Comparison of ENCODE assay signal across 26 cellular contexts in the genomic region with DNA sequence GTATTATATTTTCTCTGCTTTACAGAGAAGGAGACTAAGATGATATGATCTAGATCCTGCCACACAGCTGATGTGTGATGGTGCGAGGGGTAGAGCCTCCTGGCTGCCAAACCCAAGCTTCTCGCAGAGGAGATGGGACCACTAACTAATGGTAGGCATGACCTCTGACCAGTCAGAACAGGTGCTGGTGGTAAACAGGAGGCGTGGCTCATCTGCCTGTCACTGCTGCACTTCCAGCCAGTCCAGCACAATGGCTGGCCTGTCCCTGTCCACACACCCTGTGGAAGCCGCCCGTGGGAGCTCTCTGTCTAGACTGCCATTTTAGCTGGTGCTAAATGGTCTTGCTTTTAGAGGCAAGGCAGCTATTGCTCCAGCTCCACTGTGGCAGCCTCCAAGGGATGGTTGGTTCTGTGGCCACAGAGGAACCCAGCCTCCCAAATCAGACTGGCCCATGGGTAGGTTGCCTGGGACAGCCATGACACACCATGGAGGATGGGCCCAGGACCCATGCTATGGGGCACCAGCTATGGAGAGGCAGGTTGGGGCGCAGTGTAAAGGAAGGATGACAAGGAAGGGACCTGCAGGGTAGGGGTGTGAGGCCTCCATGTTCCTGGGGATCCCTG.
DNase-seq lines count a peak whose midpoint lies in the region; ATAC-seq, FAIRE-seq and TF ChIP-seq lines count a peak whose summit lies in the region.
"Had no signal": no experiment of that assay in that cellular context is flagged by ENCODE, and none has a peak within 500 bp of the region (broad histone marks: within the 10 kb centered on the region; RNA-seq: fewer than 3 reads in every experiment).

No MANE protein-coding gene starts in this region.

- H3K23ac ChIP-seq in mesenchymal stem cell (ENCODE audit: low read length in 2 of 2), result no peak overlapping the region

- peaks cover 26% of the 10 kb centered on the region for H3K79me1 ChIP-seq in mesenchymal stem cell (replicated peaks; ENCODE audit: low read length, poor library complexity, severe bottlenecking)

- H3K27me3 ChIP-seq in mesenchymal stem cell (ENCODE audit: control insufficient read depth in 1 of 2, insufficient read depth in 1 of 2, low read length in 2 of 2) (peaks cover 0 to 3% of the 10 kb centered on the region in 2 experiments), upper lobe of right lung (no peaks in the 10 kb centered on the region)
- H3K27me3 ChIP-seq: adrenal gland, breast epithelium, heart right ventricle, MG63, testis had no signal

- H3K4me2 ChIP-seq in mesenchymal stem cell (ENCODE audit: low read length, poor library complexity, severe bottlenecking), result no peak overlapping the region

- H3K4me3 ChIP-seq in mesenchymal stem cell (ENCODE audit: insufficient read depth in 1 of 2, low read depth in 1 of 2, low read length in 2 of 2), result no peak overlapping the region
- H3K4me3 ChIP-seq in upper lobe of right lung, result no peak overlapping the region
- H3K4me3 ChIP-seq: adrenal gland, breast epithelium, heart right ventricle, MG63, testis had no signal

- H3K4me3 Mint-ChIP-seq in activated T-helper 1 cell treated with anti-CD3 and anti-CD28 coated beads, Interleukin-12 subunit alpha, Interleukin-12 subunit beta, Interleukin-2, Interleukin-4 antibody, amounts not matched to agents 30 ng/mL and 10 ng/mL and 1 ng/mL, durations not matched to agents 14 hours and 24 hours and 36 hours, result no peak overlapping the region
- H3K4me3 Mint-ChIP-seq: CD8-positive, alpha-beta T cell; dendritic cell treated with granulocyte-macrophage colony-stimulating factor and Interleukin-4, amounts not matched to agents 40 ng/mL and 50 ng/mL, for 4 days had no signal

- peaks cover 58% of the 10 kb centered on the region for H3K4me1 ChIP-seq in mesenchymal stem cell (ENCODE audit: control insufficient read depth, insufficient read depth, low read depth, low read length)
- peaks cover 41% of the 10 kb centered on the region for H3K4me1 ChIP-seq in upper lobe of right lung

- FAIRE-seq in frontal cortex (lab: Jason Lieb, UNC), result no peak
- FAIRE-seq: GM12892 had no signal

- ATAC-seq in activated naive CD4-positive, alpha-beta T cell treated with anti-CD3 and anti-CD28 coated beads, Interleukin-2, amount 50 U/mL, for 72 hours, result no peak
- ATAC-seq in upper lobe of right lung, result no peak
- ATAC-seq: CD8-positive, alpha-beta T cell; heart right ventricle; left ventricle myocardium superior; PC-3; T-cell had no signal

- peak overlapping the region; percentile 75 to 84 for H3K27ac Mint-ChIP-seq in activated naive CD4-positive, alpha-beta T cell treated with anti-CD3 and anti-CD28 coated beads, Interleukin-2, amount 50 U/mL, for 72 hours
- peak overlapping the region; percentile 97 for H3K27ac Mint-ChIP-seq in activated T-helper 1 cell treated with anti-CD3 and anti-CD28 coated beads, Interleukin-12 subunit alpha, Interleukin-12 subunit beta, Interleukin-2, Interleukin-4 antibody, amounts not matched to agents 30 ng/mL and 10 ng/mL and 1 ng/mL, durations not matched to agents 14 hours and 24 hours and 36 hours
- H3K27ac Mint-ChIP-seq: dendritic cell treated with granulocyte-macrophage colony-stimulating factor and Interleukin-4, amounts not matched to agents 40 ng/mL and 50 ng/mL, for 4 days had no signal

- H3K36me3 ChIP-seq in mesenchymal stem cell (ENCODE audit: control insufficient read depth in 1 of 2, insufficient read depth in 2 of 2, low read depth in 1 of 2, low read length in 2 of 2) (peaks cover 0 to 2% of the 10 kb centered on the region in 2 experiments), upper lobe of right lung (no peaks in the 10 kb centered on the region)
- H3K36me3 ChIP-seq: adrenal gland, breast epithelium, heart right ventricle, MG63 had no signal

- H2AFZ ChIP-seq in mesenchymal stem cell (ENCODE audit: low read depth, low read length), result no peak overlapping the region

- in situ Hi-C loops in KBM-7 (cut with MboI; ENCODE audit: low pct_unique_long_range_greater_than_20kb, low sequenced_read_pairs), result no loop called here

- H2BK5ac ChIP-seq in mesenchymal stem cell (ENCODE audit: low read depth, low read length, poor library complexity, severe bottlenecking), result no peak overlapping the region

- H3K36me3 Mint-ChIP-seq in activated naive CD4-positive, alpha-beta T cell treated with anti-CD3 and anti-CD28 coated beads, Interleukin-2, amount 50 U/mL, for 72 hours, result peaks cover 0 to 6% of the 10 kb centered on the region in 2 donors
- H3K36me3 Mint-ChIP-seq in activated T-helper 1 cell treated with anti-CD3 and anti-CD28 coated beads, Interleukin-12 subunit alpha, Interleukin-12 subunit beta, Interleukin-2, Interleukin-4 antibody, amounts not matched to agents 30 ng/mL and 10 ng/mL and 1 ng/mL, durations not matched to agents 14 hours and 24 hours and 36 hours (ENCODE audit: low read depth), result peaks cover 15% of the 10 kb centered on the region
- H3K36me3 Mint-ChIP-seq: CD8-positive, alpha-beta T cell; T-cell had no signal

- H3K27ac ChIP-seq in mesenchymal stem cell (ENCODE audit: low read length, poor library complexity, severe bottlenecking) (no peak overlapping the region), upper lobe of right lung (no peak overlapping the region)
- H3K27ac ChIP-seq: adrenal gland, breast epithelium, heart right ventricle, HL-60, testis, VCaP had no signal

- H2BK15ac ChIP-seq in mesenchymal stem cell (ENCODE audit: low read depth, poor library complexity, severe bottlenecking), result no peak overlapping the region

- no peak overlapping the region for H2AK5ac ChIP-seq in mesenchymal stem cell (ENCODE audit: low read length, severe bottlenecking)

- no peak overlapping the region for H4K8ac ChIP-seq in mesenchymal stem cell (ENCODE audit: low read length)

- H3K9me3 ChIP-seq in mesenchymal stem cell (ENCODE audit: control insufficient read depth, low read length), result no peaks in the 10 kb centered on the region
- H3K9me3 ChIP-seq in upper lobe of right lung, result no peaks in the 10 kb centered on the region
- H3K9me3 ChIP-seq: adrenal gland, breast epithelium, heart right ventricle, MG63, testis had no signal

- H3K27me3 Mint-ChIP-seq in activated T-helper 1 cell treated with anti-CD3 and anti-CD28 coated beads, Interleukin-12 subunit alpha, Interleukin-12 subunit beta, Interleukin-2, Interleukin-4 antibody, amounts not matched to agents 30 ng/mL and 10 ng/mL and 1 ng/mL, durations not matched to agents 14 hours and 24 hours and 36 hours (ENCODE audit: insufficient read depth), result peaks cover 2% of the 10 kb centered on the region
- H3K27me3 Mint-ChIP-seq: T-cell had no signal

- peak overlapping the region in 1 of 2 experiments; percentile 12 for H3K14ac ChIP-seq in mesenchymal stem cell (ENCODE audit: low read length in 2 of 2)

- DNase-seq in activated naive CD4-positive, alpha-beta T cell treated with anti-CD3 and anti-CD28 coated beads, Interleukin-2, amount 50 U/mL, for 72 hours (ENCODE audit: low spot score in 2 of 2), result no peak
- no peak for DNase-seq in activated naive CD4-positive, alpha-beta T cell treated with Interleukin-2 at 50 U/mL for 16 hours
- DNase-seq in activated T-helper 1 cell treated with anti-CD3 and anti-CD28 coated beads, Interleukin-12 subunit alpha, Interleukin-12 subunit beta, Interleukin-2, Interleukin-4 antibody, amounts not matched to agents 30 ng/mL and 10 ng/mL and 1 ng/mL, durations not matched to agents 14 hours and 24 hours and 36 hours (ENCODE audit: low spot score), result no peak
- DNase-seq in mesenchymal stem cell (no peak), upper lobe of right lung (peak; percentile 15), frontal cortex (ENCODE audit: low spot score in 2 of 2) (no peak), KBM-7 (no peak)
- DNase-seq: activated CD4-positive, alpha-beta T cell treated with anti-CD3 and anti-CD28 coated beads, Interleukin-2, amount 50 U/mL, for 4 hours; adrenal gland; CD8-positive, alpha-beta T cell; DMS79; GOT3; heart right ventricle; left ventricle myocardium superior; MG63; NCI-H2171; PC-3; SIG-M5; stimulated activated CD4-positive, alpha-beta T cell treated with anti-CD3 and anti-CD28 coated beads, Interleukin-12 subunit alpha, Interleukin-12 subunit beta, amount 100 ng/mL, for 4 hours; T-cell; testis had no signal

- TF ChIP-seq CTCF in upper lobe of right lung (IDR thresholded peaks at IDR 0.05), result no peak

- peak overlapping the region in 1 of 2 experiments; percentile 10 for H2BK12ac ChIP-seq in mesenchymal stem cell (ENCODE audit: low read length in 2 of 2)

- peak overlapping the region in 1 of 2 experiments; percentile 14 for H3K18ac ChIP-seq in mesenchymal stem cell (ENCODE audit: low read depth in 1 of 2, low read length in 2 of 2)

- intact Hi-C loops in activated T-helper 1 cell treated with anti-CD3 and anti-CD28 coated beads, Interleukin-12 subunit alpha, Interleukin-12 subunit beta, Interleukin-2, Interleukin-4 antibody, amounts not matched to agents 30 ng/mL and 10 ng/mL and 1 ng/mL, durations not matched to agents 14 hours and 24 hours and 36 hours (cut with micrococcal nuclease), result loop anchor here (5.0 kb wide), 1 partner anchor 161 kb away; no protein-coding TSS in a partner anchor
- intact Hi-C loops in upper lobe of right lung (cut with DNase I), result no loop called here

- peak overlapping the region; percentile 53 for H4K91ac ChIP-seq in mesenchymal stem cell (ENCODE audit: low read length)

- H3K4me1 Mint-ChIP-seq in activated T-helper 1 cell treated with anti-CD3 and anti-CD28 coated beads, Interleukin-12 subunit alpha, Interleukin-12 subunit beta, Interleukin-2, Interleukin-4 antibody, amounts not matched to agents 30 ng/mL and 10 ng/mL and 1 ng/mL, durations not matched to agents 14 hours and 24 hours and 36 hours (ENCODE audit: low read depth), result peaks cover 97% of the 10 kb centered on the region

- WGBS in mesenchymal stem cell, result 97% methylated on average over 6 of the region's 6 CpGs

- H3K9ac ChIP-seq in mesenchymal stem cell (ENCODE audit: low read length), result no peak overlapping the region

- no peaks in the 10 kb centered on the region for H3K9me3 Mint-ChIP-seq in activated naive CD4-positive, alpha-beta T cell treated with anti-CD3 and anti-CD28 coated beads, Interleukin-2, amount 50 U/mL, for 72 hours
- no peaks in the 10 kb centered on the region for H3K9me3 Mint-ChIP-seq in activated T-helper 1 cell treated with anti-CD3 and anti-CD28 coated beads, Interleukin-12 subunit alpha, Interleukin-12 subunit beta, Interleukin-2, Interleukin-4 antibody, amounts not matched to agents 30 ng/mL and 10 ng/mL and 1 ng/mL, durations not matched to agents 14 hours and 24 hours and 36 hours
- H3K9me3 Mint-ChIP-seq: CD8-positive, alpha-beta T cell; dendritic cell treated with granulocyte-macrophage colony-stimulating factor and Interleukin-4, amounts not matched to agents 40 ng/mL and 50 ng/mL, for 4 days; T-cell had no signal

- H3K4ac ChIP-seq in mesenchymal stem cell (ENCODE audit: low read depth in 1 of 2, low read length in 2 of 2), result no peak overlapping the region

- no peak overlapping the region for H2BK120ac ChIP-seq in mesenchymal stem cell (ENCODE audit: low read depth, low read length)
